ENCODE assay signal across 22 cellular contexts in genomic region chr15:26148461-26148860, GRCh38.
A peak's percentile ranks its signal among the peaks of the same experiment; 100 is the strongest.
DNase-seq lines count a peak whose midpoint lies in the region; ATAC-seq and TF ChIP-seq lines count a peak whose summit lies in the region.
"Had no signal": no experiment of that assay in that cellular context is flagged by ENCODE, and none has a peak within 500 bp of the region (broad histone marks: within the 10 kb centered on the region; RNA-seq: fewer than 3 reads in every experiment).

No MANE protein-coding gene starts in this region.

- DNase-seq in Daoy (ENCODE audit: low read depth) = peak; percentile 34
- no peak for DNase-seq in endodermal cell
- peak; percentile 49 for DNase-seq in putamen (ENCODE audit: low spot score)
- DNase-seq in activated naive CD8-positive, alpha-beta T cell treated with anti-CD3 and anti-CD28 coated beads for 36 hours = no peak
- no peak for DNase-seq in GM23338 (ENCODE audit: low spot score)
- DNase-seq in stimulated activated CD4-positive, alpha-beta T cell treated with anti-CD3 and anti-CD28 coated beads, Interleukin-4, amount 100 ng/mL, for 1 hour = no peak
- DNase-seq in omental fat pad (ENCODE audit: low spot score) = no peak
- DNase-seq: ACHN; AML-193; BE2C; CD4-positive, alpha-beta T cell; CD8-positive, alpha-beta memory T cell; DMS53; DMS79 treated with DMSO at 0.1 percent for 48 hours; GM23248; HCEC 1CT; HFFc6 had no signal

- H3K27ac ChIP-seq in HEK293 (ENCODE audit: extremely low read depth, low read depth, low read length) (no peak overlapping the region), endodermal cell (ENCODE audit: low read depth, low read length) (no peak overlapping the region), GM23338 (ENCODE audit: low read depth) (no peak overlapping the region)
- H3K27ac ChIP-seq: 22Rv1; A549; BLaER1 treated with 17β-estradiol and CSF1 and Interleukin-3, amounts not matched to agents 10 nM and 100 nM; GM23248 had no signal

- H3K4me2 ChIP-seq in GM23338 = no peak overlapping the region
- H3K4me2 ChIP-seq: A549 had no signal

- CTCF ChIA-PET in HEK293 (lab: Yijun Ruan, JAX) = no interaction called here

- H3K27ac Mint-ChIP-seq in endodermal cell (no peak overlapping the region), GM23338 (no peak overlapping the region)
- H3K27ac Mint-ChIP-seq in activated naive CD8-positive, alpha-beta T cell treated with anti-CD3 and anti-CD28 coated beads for 36 hours = no peak overlapping the region
- H3K27ac Mint-ChIP-seq: CD14-positive monocyte; CD4-positive, alpha-beta T cell; CD8-positive, alpha-beta memory T cell; HFFc6 had no signal

- H3K36me3 ChIP-seq in HEK293 (ENCODE audit: control insufficient read depth in 2 of 2, insufficient read depth in 1 of 2, low read length in 2 of 2) = no peaks in the 10 kb centered on the region
- H3K36me3 ChIP-seq in endodermal cell (ENCODE audit: control insufficient read depth, insufficient read depth, low read length) = no peaks in the 10 kb centered on the region
- no peaks in the 10 kb centered on the region for H3K36me3 ChIP-seq in GM23338 (ENCODE audit: insufficient read depth)
- H3K36me3 ChIP-seq: BE2C; BLaER1 treated with 17β-estradiol and CSF1 and Interleukin-3, amounts not matched to agents 10 nM and 100 nM had no signal

- H3K9me3 ChIP-seq in HEK293 (ENCODE audit: control insufficient read depth, insufficient read depth, low read depth, low read length) (no peaks in the 10 kb centered on the region), endodermal cell (ENCODE audit: control insufficient read depth, low read length) (no peaks in the 10 kb centered on the region)
- H3K9me3 ChIP-seq: A549, BE2C had no signal

- POLR2A ChIA-PET in HEK293 (lab: Yijun Ruan, JAX) = no interaction called here

- no peak for TF ChIP-seq CTCF in HEK293 (tag by site-specific recombination; IDR thresholded peaks at IDR 0.05)
- peak; percentile 39 for TF ChIP-seq CTCF in endodermal cell (conservative IDR thresholded peaks at IDR 0.05)
- no peak; a peak in 1 of 4 replicates for TF ChIP-seq CTCF in GM23338 (conservative IDR thresholded peaks at IDR 0.05; ENCODE audit: low read depth in 2 of 2)
- TF ChIP-seq CTCF in omental fat pad (IDR thresholded peaks at IDR 0.05) = no peak

- H3K4me3 Mint-ChIP-seq in endodermal cell = no peak overlapping the region
- no peak overlapping the region for H3K4me3 Mint-ChIP-seq in activated naive CD8-positive, alpha-beta T cell treated with anti-CD3 and anti-CD28 coated beads for 36 hours
- no peak overlapping the region for H3K4me3 Mint-ChIP-seq in GM23338
- H3K4me3 Mint-ChIP-seq: CD14-positive monocyte; CD4-positive, alpha-beta T cell; CD8-positive, alpha-beta memory T cell; HFFc6 had no signal

- H3K4me1 Mint-ChIP-seq in endodermal cell (no peaks in the 10 kb centered on the region), GM23338 (peaks cover 6% of the 10 kb centered on the region; the same call in 2 of the 3 replicates)
- no peaks in the 10 kb centered on the region for H3K4me1 Mint-ChIP-seq in activated naive CD8-positive, alpha-beta T cell treated with anti-CD3 and anti-CD28 coated beads for 36 hours
- H3K4me1 Mint-ChIP-seq: CD14-positive monocyte; CD8-positive, alpha-beta memory T cell had no signal

- no peaks in the 10 kb centered on the region for H3K79me2 ChIP-seq in GM23338 (replicated peaks; ENCODE audit: insufficient read depth)

- no peaks in the 10 kb centered on the region for H3K27me3 Mint-ChIP-seq in endodermal cell (ENCODE audit: insufficient read depth)
- H3K27me3 Mint-ChIP-seq in activated naive CD8-positive, alpha-beta T cell treated with anti-CD3 and anti-CD28 coated beads for 36 hours = peaks cover 28% of the 10 kb centered on the region
- peaks cover 5% of the 10 kb centered on the region for H3K27me3 Mint-ChIP-seq in GM23338 (ENCODE audit: insufficient read depth, low read depth, poor library complexity)

- no peaks in the 10 kb centered on the region for H3K4me1 ChIP-seq in HEK293 (ENCODE audit: control insufficient read depth, insufficient read depth, low read length)
- no peaks in the 10 kb centered on the region for H3K4me1 ChIP-seq in endodermal cell (ENCODE audit: control insufficient read depth, insufficient read depth, low read length)
- peaks cover 8% of the 10 kb centered on the region for H3K4me1 ChIP-seq in GM23338 (ENCODE audit: insufficient read depth)
- H3K4me1 ChIP-seq: A549, BE2C had no signal

- H4K20me1 ChIP-seq in GM23338 (replicated peaks; ENCODE audit: insufficient read depth) = no peaks in the 10 kb centered on the region
- H4K20me1 ChIP-seq: BLaER1 treated with 17β-estradiol and CSF1 and Interleukin-3, amounts not matched to agents 10 nM and 100 nM had no signal

- no peak overlapping the region for H3K4me3 ChIP-seq in HEK293 (ENCODE audit: low read depth, low read length)
- no peak overlapping the region for H3K4me3 ChIP-seq in endodermal cell (ENCODE audit: low read length)
- no peak overlapping the region for H3K4me3 ChIP-seq in GM23338
- H3K4me3 ChIP-seq: A549; BLaER1 treated with 17β-estradiol and CSF1 and Interleukin-3, amounts not matched to agents 10 nM and 100 nM; GM23248 had no signal

- peaks cover 4% of the 10 kb centered on the region for H3K9me3 Mint-ChIP-seq in endodermal cell
- peaks cover 8% of the 10 kb centered on the region for H3K9me3 Mint-ChIP-seq in activated naive CD8-positive, alpha-beta T cell treated with anti-CD3 and anti-CD28 coated beads for 36 hours
- H3K9me3 Mint-ChIP-seq in GM23338 = peaks cover 9% of the 10 kb centered on the region; the same call in 2 of the 3 replicates
- H3K9me3 Mint-ChIP-seq: HFFc6 had no signal

- 91 to 92% methylated on average over 5 of the region's 5 CpGs for WGBS in endodermal cell (ENCODE audit: insufficient coverage in 1 of 2, insufficient read length in 1 of 2), 2 experiments

- no peaks in the 10 kb centered on the region for H3K9me2 ChIP-seq in GM23338 (ENCODE audit: insufficient read depth)

- H3F3A ChIP-seq in GM23338 (replicated peaks; ENCODE audit: low read depth) = no peaks in the 10 kb centered on the region

- no peak overlapping the region for H3K9ac ChIP-seq in endodermal cell (ENCODE audit: extremely low read depth, low read length, poor library complexity, severe bottlenecking)
- H3K9ac ChIP-seq: BLaER1 treated with 17β-estradiol and CSF1 and Interleukin-3, amounts not matched to agents 10 nM and 100 nM; GM23248 had no signal

- no peak overlapping the region for H2AFZ ChIP-seq in GM23338
- H2AFZ ChIP-seq: GM23248 had no signal

- no peak for ATAC-seq in GM23338
- ATAC-seq in omental fat pad (ENCODE audit: low FRiP score) = no peak
- ATAC-seq: A549 had no signal

- H3K27me3 ChIP-seq in endodermal cell (ENCODE audit: control insufficient read depth, insufficient read depth, low read length, poor library complexity, severe bottlenecking) (no peaks in the 10 kb centered on the region), GM23338 (ENCODE audit: insufficient read depth) (no peaks in the 10 kb centered on the region)
- H3K27me3 ChIP-seq: BE2C; BLaER1 treated with 17β-estradiol and CSF1 and Interleukin-3, amounts not matched to agents 10 nM and 100 nM had no signal

- H3K36me3 Mint-ChIP-seq in endodermal cell (ENCODE audit: low read depth) (no peaks in the 10 kb centered on the region), GM23338 (ENCODE audit: low read depth) (no peaks in the 10 kb centered on the region; the same call in 2 of the 3 replicates)
- H3K36me3 Mint-ChIP-seq in activated naive CD8-positive, alpha-beta T cell treated with anti-CD3 and anti-CD28 coated beads for 36 hours = no peaks in the 10 kb centered on the region
- H3K36me3 Mint-ChIP-seq: CD14-positive monocyte; CD8-positive, alpha-beta memory T cell had no signal

TF ChIP-seq in HEK293, 187 proteins besides CTCF, POLR2A, EP300 and RAD21:
- no peak for TF ChIP-seq ZNF132 (tag by site-specific recombination; IDR thresholded peaks at IDR 0.05; ENCODE audit: borderline replicate concordance)
- peak; percentile 9; the same call in 1 of the 2 replicates for TF ChIP-seq GLIS1 (tag by site-specific recombination; IDR thresholded peaks at IDR 0.05)

TF ChIP-seq in GM23338, 12 proteins besides CTCF, POLR2A, EP300 and RAD21:
- no peak for TF ChIP-seq ZNF331 (CRISPR knock-in tag; IDR thresholded peaks at IDR 0.05; ENCODE audit: low read depth)
- no peak for TF ChIP-seq EZH2 (IDR thresholded peaks at IDR 0.05; ENCODE audit: low read depth, unreplicated experiment)

Comparison
In these comparisons a context has a peak if more than half of its experiments do, and no peak if none do; other contexts are left out.
1. DNase-seq: peak in Daoy (single experiment) and putamen (single experiment); none in endodermal cell (single experiment), activated naive CD8-positive, alpha-beta T cell treated with anti-CD3 and anti-CD28 coated beads for 36 hours (single experiment), GM23338 (single experiment), stimulated activated CD4-positive, alpha-beta T cell treated with anti-CD3 and anti-CD28 coated beads, Interleukin-4, amount 100 ng/mL, for 1 hour (single experiment) and omental fat pad (single experiment).